18 cellular contexts compared by ENCODE assay signal in genomic region chr1:58721247-58721820, GRCh38.
"Had no signal": no experiment of that assay in that cellular context is flagged by ENCODE, and none has a peak within 500 bp of the region (broad histone marks: within the 10 kb centered on the region; RNA-seq: fewer than 3 reads in every experiment).

No MANE protein-coding gene starts in this region.

- H3K4me1 ChIP-seq: colonic mucosa, vagina had no signal

- H2AFZ ChIP-seq: hepatocyte had no signal

- H3K27ac ChIP-seq: colonic mucosa, hepatocyte, lower lobe of right lung, tibial nerve, vagina had no signal

- H3K4me2 ChIP-seq: hepatocyte had no signal

- H3K9me3 ChIP-seq: colonic mucosa, lower lobe of right lung, right atrium auricular region, tibial nerve, vagina had no signal

- H3K36me3 Mint-ChIP-seq: activated naive CD4-positive, alpha-beta T cell treated with anti-CD3 and anti-CD28 coated beads, Interleukin-2, amount 50 U/mL, for 72 hours had no signal

- H3K79me2 ChIP-seq: hepatocyte had no signal

- H3K4me3 Mint-ChIP-seq: activated CD8-positive, alpha-beta memory T cell treated with anti-CD3 and anti-CD28 coated beads, Interleukin-2, amount 10 ng/mL, durations not matched to agents 7 days and 5 days; activated T-cell treated with anti-CD3 and anti-CD28 coated beads, Interleukin-2, amount 50 U/mL, for 24 hours; T-helper 1 cell treated with Interleukin-12 subunit alpha and Interleukin-12 subunit beta and Interleukin-4 antibody, amounts not matched to agents 30 μg/mL and 1 μg/mL, for 36 hours had no signal

- DNase-seq: activated CD4-positive, alpha-beta T cell treated with anti-CD3 and anti-CD28 coated beads, Interleukin-2, amount 50 U/mL, for 48 hours; activated CD8-positive, alpha-beta memory T cell treated with anti-CD3 and anti-CD28 coated beads, Interleukin-2, amount 10 ng/mL, durations not matched to agents 7 days and 5 days; activated effector memory CD4-positive, alpha-beta T cell treated with anti-CD3 and anti-CD28 coated beads, Interleukin-2, amount 50 U/mL, for 16 hours; activated T-cell treated with anti-CD3 and anti-CD28 coated beads, Interleukin-2, amount 50 U/mL, for 24 hours; colonic mucosa; effector CD4-positive, alpha-beta T cell; kidney glomerular epithelial cell; lower lobe of right lung; midbrain; naive B cell; small intestine had no signal

- H3K27ac Mint-ChIP-seq: activated CD8-positive, alpha-beta memory T cell treated with anti-CD3 and anti-CD28 coated beads, Interleukin-2, amount 10 ng/mL, durations not matched to agents 7 days and 5 days; activated naive CD4-positive, alpha-beta T cell treated with anti-CD3 and anti-CD28 coated beads, Interleukin-2, amount 50 U/mL, for 72 hours; activated T-cell treated with anti-CD3 and anti-CD28 coated beads, Interleukin-2, amount 50 U/mL, for 24 hours; T-helper 1 cell treated with Interleukin-12 subunit alpha and Interleukin-12 subunit beta and Interleukin-4 antibody, amounts not matched to agents 30 μg/mL and 1 μg/mL, for 36 hours had no signal

- ATAC-seq: activated CD4-positive, CD25-positive, alpha-beta regulatory T cell treated with anti-CD3 and anti-CD28 coated beads, Interleukin-2, amount 50 U/mL, for 24 hours; activated CD8-positive, alpha-beta memory T cell treated with anti-CD3 and anti-CD28 coated beads, Interleukin-2, amount 10 ng/mL, durations not matched to agents 7 days and 5 days; activated naive CD4-positive, alpha-beta T cell treated with anti-CD3 and anti-CD28 coated beads, Interleukin-2, amount 50 U/mL, for 72 hours; lower lobe of right lung had no signal

- H3K4me3 ChIP-seq: colonic mucosa, hepatocyte, lower lobe of right lung, right atrium auricular region, tibial nerve, vagina had no signal

- H3K27me3 ChIP-seq: colonic mucosa, hepatocyte, right atrium auricular region, tibial nerve, vagina had no signal

- H3K36me3 ChIP-seq: colonic mucosa, lower lobe of right lung, right atrium auricular region, tibial nerve, vagina had no signal

- H3K27me3 Mint-ChIP-seq: activated CD8-positive, alpha-beta memory T cell treated with anti-CD3 and anti-CD28 coated beads, Interleukin-2, amount 10 ng/mL, durations not matched to agents 7 days and 5 days; activated T-cell treated with anti-CD3 and anti-CD28 coated beads, Interleukin-2, amount 50 U/mL, for 24 hours had no signal

- H3K9me3 Mint-ChIP-seq: activated naive CD4-positive, alpha-beta T cell treated with anti-CD3 and anti-CD28 coated beads, Interleukin-2, amount 50 U/mL, for 72 hours; activated T-cell treated with anti-CD3 and anti-CD28 coated beads, Interleukin-2, amount 50 U/mL, for 24 hours; naive B cell; T-helper 1 cell treated with Interleukin-12 subunit alpha and Interleukin-12 subunit beta and Interleukin-4 antibody, amounts not matched to agents 30 μg/mL and 1 μg/mL, for 36 hours had no signal
